In genomic region chr20:4613184-4613583, GRCh38 we compare ENCODE assay signal across 10 cellular contexts.
DNase-seq lines count a peak whose midpoint lies in the region; ATAC-seq and TF ChIP-seq lines count a peak whose summit lies in the region.
"Had no signal": no experiment of that assay in that cellular context is flagged by ENCODE, and none has a peak within 500 bp of the region (broad histone marks: within the 10 kb centered on the region; RNA-seq: fewer than 3 reads in every experiment).

No MANE protein-coding gene starts in this region.

- no peak overlapping the region for H3K4me3 ChIP-seq in AG10803 (ENCODE audit: low read length)
- no peak overlapping the region for H3K4me3 ChIP-seq in RWPE2 (ENCODE audit: severe bottlenecking)
- no peak overlapping the region for H3K4me3 ChIP-seq in epithelial cell of esophagus (ENCODE audit: low read length)
- no peak overlapping the region for H3K4me3 ChIP-seq in testis

- DNase-seq in AG10803 (ENCODE audit: low read depth), result peak; percentile 42
- no peak for DNase-seq in RWPE2 (ENCODE audit: low spot score)
- DNase-seq in epithelial cell of esophagus (ENCODE audit: low read depth), result peak; percentile 74
- no peak for DNase-seq in naive B cell
- DNase-seq in natural killer cell treated with Interleukin-12 subunit alpha and Interleukin-12 subunit beta and Interleukin-15 and Interleukin-18, amount 100 ng/mL, for 72 hours (ENCODE audit: low spot score), result no peak
- no peak for DNase-seq in testis
- DNase-seq in COLO829 (ENCODE audit: low spot score), result no peak
- no peak for DNase-seq in cortex of kidney (lab: John Stamatoyannopoulos, UW)

- H3K27ac ChIP-seq in RWPE2 (ENCODE audit: poor library complexity, severe bottlenecking), result peak overlapping the region; percentile 16
- no peak overlapping the region for H3K27ac ChIP-seq in testis

- H3K9me3 ChIP-seq in RWPE2 (ENCODE audit: severe bottlenecking) (no peaks in the 10 kb centered on the region), testis (no peaks in the 10 kb centered on the region)

- TF ChIP-seq CTCF in AG10803 (conservative IDR thresholded peaks at IDR 0.05; ENCODE audit: low read length), result no peak
- TF ChIP-seq CTCF in RWPE2 (IDR thresholded peaks at IDR 0.05; ENCODE audit: poor library complexity, severe bottlenecking), result no peak
- no peak for TF ChIP-seq CTCF in epithelial cell of esophagus (IDR thresholded peaks at IDR 0.05; ENCODE audit: insufficient read depth, low read depth, low read length, missing control alignments)
- no peak for TF ChIP-seq CTCF in testis (IDR thresholded peaks at IDR 0.05)

- intact Hi-C loops in testis (cut with DNase I; ENCODE audit: low total_unique reads), result loop anchor here (5.0 kb wide), 1 partner anchor 109 kb away; the partner anchor contains the start of gene PRND

- H3K4me1 ChIP-seq in RWPE2 (ENCODE audit: insufficient read depth, poor library complexity, severe bottlenecking) (peaks cover 16% of the 10 kb centered on the region), testis (peaks cover 33% of the 10 kb centered on the region)

- H3K27me3 Mint-ChIP-seq in naive B cell, result no peaks in the 10 kb centered on the region
- H3K27me3 Mint-ChIP-seq in natural killer cell treated with Interleukin-12 subunit alpha and Interleukin-12 subunit beta and Interleukin-15 and Interleukin-18, amount 100 ng/mL, for 72 hours, result peaks cover 0 to 4% of the 10 kb centered on the region in 2 donors

- no peak for TF ChIP-seq POLR2A in testis (IDR thresholded peaks at IDR 0.05)

- peaks cover 12 to 13% of the 10 kb centered on the region in 2 donors for H3K36me3 Mint-ChIP-seq in naive B cell
- H3K36me3 Mint-ChIP-seq in natural killer cell treated with Interleukin-12 subunit alpha and Interleukin-12 subunit beta and Interleukin-15 and Interleukin-18, amount 100 ng/mL, for 72 hours, result no peaks in the 10 kb centered on the region
- H3K36me3 Mint-ChIP-seq: naive thymus-derived CD8-positive, alpha-beta T cell; WTC11 had no signal

- H3K9me3 Mint-ChIP-seq in naive B cell, result peaks cover 8 to 22% (median 16%) of the 10 kb centered on the region in 7 donors
- no peaks in the 10 kb centered on the region for H3K9me3 Mint-ChIP-seq in natural killer cell treated with Interleukin-12 subunit alpha and Interleukin-12 subunit beta and Interleukin-15 and Interleukin-18, amount 100 ng/mL, for 72 hours
- H3K9me3 Mint-ChIP-seq: naive thymus-derived CD8-positive, alpha-beta T cell; WTC11 had no signal

- ATAC-seq in RWPE2 (ENCODE audit: low read depth) (peak; percentile 9; the same call in 1 of the 3 replicates), naive B cell (ENCODE audit: low read depth in 2 of 2) (no peak)
- ATAC-seq in natural killer cell treated with Interleukin-12 subunit alpha and Interleukin-12 subunit beta and Interleukin-15 and Interleukin-18, amount 100 ng/mL, for 72 hours, result no peak

- peak overlapping the region in 4 of 6 donors; percentile 38 to 66 (median 60) for H3K27ac Mint-ChIP-seq in naive B cell
- no peak overlapping the region for H3K27ac Mint-ChIP-seq in natural killer cell treated with Interleukin-12 subunit alpha and Interleukin-12 subunit beta and Interleukin-15 and Interleukin-18, amount 100 ng/mL, for 72 hours
- H3K27ac Mint-ChIP-seq: WTC11 had no signal

- WGBS in testis, 2 donors, result 67 to 75% methylated on average over 6 of the region's 6 CpGs

- H3K4me1 Mint-ChIP-seq in naive B cell, result peaks cover 22 to 32% (median 24%) of the 10 kb centered on the region in 3 donors
- peaks cover 0 to 2% of the 10 kb centered on the region in 2 donors for H3K4me1 Mint-ChIP-seq in natural killer cell treated with Interleukin-12 subunit alpha and Interleukin-12 subunit beta and Interleukin-15 and Interleukin-18, amount 100 ng/mL, for 72 hours (ENCODE audit: low read depth in 2 of 2)

- H3K36me3 ChIP-seq in RWPE2 (ENCODE audit: low read depth) (no peaks in the 10 kb centered on the region), testis (ENCODE audit: low read depth, missing control alignments) (no peaks in the 10 kb centered on the region)

- peak overlapping the region in 3 of 8 donors; percentile 33 to 68 (median 68) for H3K4me3 Mint-ChIP-seq in naive B cell
- no peak overlapping the region for H3K4me3 Mint-ChIP-seq in natural killer cell treated with Interleukin-12 subunit alpha and Interleukin-12 subunit beta and Interleukin-15 and Interleukin-18, amount 100 ng/mL, for 72 hours
- H3K4me3 Mint-ChIP-seq: WTC11 had no signal

- H3K27me3 ChIP-seq in RWPE2 (ENCODE audit: insufficient read depth, poor library complexity, severe bottlenecking) (no peaks in the 10 kb centered on the region), testis (no peaks in the 10 kb centered on the region)

Comparison
In these comparisons a context has a peak if more than half of its experiments do, and no peak if none do; other contexts are left out.
1. DNase-seq: peak in AG10803 (single experiment) and epithelial cell of esophagus (single experiment); none in RWPE2 (single experiment), naive B cell (single experiment), natural killer cell treated with Interleukin-12 subunit alpha and Interleukin-12 subunit beta and Interleukin-15 and Interleukin-18, amount 100 ng/mL, for 72 hours (single experiment), testis (single experiment), COLO829 (single experiment) and cortex of kidney (single experiment).
2. H3K27ac Mint-ChIP-seq: peak in naive B cell (4 of 6); none in natural killer cell treated with Interleukin-12 subunit alpha and Interleukin-12 subunit beta and Interleukin-15 and Interleukin-18, amount 100 ng/mL, for 72 hours (0 of 2).